Comparison of ENCODE assay signal across 8 cellular contexts in the genomic region with DNA sequence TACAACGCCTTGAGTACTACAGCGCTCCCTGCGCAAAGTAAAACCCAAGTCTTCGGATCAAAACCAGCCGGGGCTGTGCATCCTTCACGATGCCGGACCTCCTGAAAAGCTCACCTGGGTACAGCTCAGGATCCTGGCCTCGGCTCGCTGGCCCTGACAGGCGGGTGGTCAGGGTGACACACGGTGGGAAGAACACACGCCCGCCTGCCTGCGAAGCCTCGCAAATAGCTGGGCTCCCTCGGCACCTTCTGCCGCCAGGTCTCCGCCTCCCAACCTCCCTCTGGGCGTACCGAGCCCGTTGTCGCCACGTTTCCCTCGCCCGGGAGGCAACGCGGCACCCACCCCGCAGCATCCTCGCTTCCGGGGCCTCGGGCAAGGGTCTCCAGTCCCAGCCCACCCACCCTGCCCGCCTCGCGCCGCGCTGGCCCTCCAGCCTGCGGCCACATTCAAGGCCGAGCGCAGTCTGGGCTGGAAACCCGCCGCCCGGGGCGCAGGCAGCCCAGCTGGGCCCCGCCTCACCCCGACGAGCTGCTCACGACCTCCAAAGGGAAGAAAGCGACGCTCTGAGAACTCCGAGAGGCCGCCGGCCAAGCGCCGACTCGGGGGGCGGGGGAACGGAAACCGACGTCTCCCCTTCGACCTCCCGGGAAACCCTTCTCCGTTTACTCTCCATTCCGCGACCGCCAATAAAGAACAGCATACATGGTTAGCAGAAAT. TPM values are rescaled to one million over a fixed set of nuclear protein-coding genes. Genes with fewer than 3 reads are reported as not detected.
A peak's percentile ranks its signal among the peaks of the same experiment; 100 is the strongest.
DNase-seq lines count a peak whose midpoint lies in the region; ATAC-seq lines count a peak whose summit lies in the region.

No MANE protein-coding gene starts in this region.

- peak; percentile 2 for ATAC-seq in GM18499 (IDR thresholded peaks at IDR 0.05; ENCODE audit: insufficient read depth, unreplicated experiment)
- peak; percentile 24 for ATAC-seq in HG02870 (IDR thresholded peaks at IDR 0.05; ENCODE audit: unreplicated experiment)
- ATAC-seq in GM18519 (IDR thresholded peaks at IDR 0.05; ENCODE audit: low FRiP score, unreplicated experiment): no peak

- DNase-seq in NCI-H510A treated with DMSO at 0.1 percent for 48 hours (lab: John Stamatoyannopoulos, UW): peak; percentile 64
- peak; percentile 83 for DNase-seq in activated CD8-positive, alpha-beta memory T cell treated with anti-CD3 and anti-CD28 coated beads for 24 hours
- peak; percentile 67 for DNase-seq in effector CD4-positive, alpha-beta T cell
- DNase-seq in lung microvascular endothelial cell (ENCODE audit: low read depth in 2 of 2): peak; percentile 44 to 76
- DNase-seq in stimulated activated CD4-positive, alpha-beta T cell treated with anti-CD3 and anti-CD28 coated beads, TNF-alpha, amount 100 ng/mL, for 48 hours (ENCODE audit: low read depth in 3 of 3): peak; percentile 35 to 47 (median 38)

RNA-seq across cellular contexts. Expression of gene PPM1K, which starts 0.5 kb away (rescaled TPM):
- total RNA-seq in lung microvascular endothelial cell: 2.0 and 2.6 TPM in 2 replicates
